Comparison of ENCODE assay signal across 29 cellular contexts in genomic region chr5:174047472-174047871, GRCh38. TPM values are rescaled to one million over a fixed set of nuclear protein-coding genes. Genes with fewer than 3 reads are reported as not detected.
"Had no signal": no experiment of that assay in that cellular context is flagged by ENCODE, and none has a peak within 500 bp of the region (broad histone marks: within the 10 kb centered on the region; RNA-seq: fewer than 3 reads in every experiment).

No MANE protein-coding gene starts in this region.

- H3K9me3 ChIP-seq: left ventricle myocardium inferior, neutrophil, psoas muscle, right lobe of liver, testis, thyroid gland, transverse colon, upper lobe of left lung, vagina had no signal

- H3K9ac ChIP-seq: neural progenitor cell, parathyroid adenoma had no signal

- H3K4me1 ChIP-seq: left ventricle myocardium inferior, neural progenitor cell, parathyroid adenoma, psoas muscle, testis, thyroid gland, transverse colon, upper lobe of left lung, vagina had no signal

- H3K36me3 ChIP-seq: left ventricle myocardium inferior, neural progenitor cell, neutrophil, right lobe of liver, thyroid gland, transverse colon, upper lobe of left lung, vagina had no signal

- H3K79me2 ChIP-seq: hepatocyte, parathyroid adenoma had no signal

- H3K4me3 ChIP-seq: hepatocyte, left ventricle myocardium inferior, lung, neural progenitor cell, psoas muscle, right lobe of liver, smooth muscle cell, testis, thyroid gland, transverse colon, upper lobe of left lung, vagina had no signal

- H3K4me2 ChIP-seq: hepatocyte, neural progenitor cell, smooth muscle cell had no signal

- DNase-seq: islet precursor cell; left ventricle myocardium inferior; naive thymus-derived CD8-positive, alpha-beta T cell; occipital lobe; psoas muscle; right lobe of liver; stimulated activated CD4-positive, alpha-beta T cell treated with anti-CD3 and anti-CD28 coated beads, Interleukin-1b, Interleukin-23, amount 100 ng/mL, for 48 hours; stimulated activated CD4-positive, alpha-beta T cell treated with anti-CD3 and anti-CD28 coated beads, Interleukin-2, amount 100 ng/mL, for 48 hours; stimulated activated CD4-positive, alpha-beta T cell treated with anti-CD3 and anti-CD28 coated beads, Interleukin-4, amount 100 ng/mL, for 4 hours; stimulated activated CD8-positive, alpha-beta memory T cell treated with anti-CD3 and anti-CD28 coated beads, Interleukin-4, amount 100 ng/mL, for 48 hours; stimulated activated naive CD4-positive, alpha-beta T cell treated with Interleukin-2 at 50 U/mL for 16 hours; stimulated activated naive CD8-positive, alpha-beta T cell treated with anti-CD3 and anti-CD28 coated beads, Interleukin-15, amount 100 ng/mL, for 72 hours; testis; thyroid gland; transverse colon; upper lobe of left lung had no signal

- H3K27me3 ChIP-seq: hepatocyte, neural progenitor cell, right lobe of liver, testis, thyroid gland, transverse colon, upper lobe of left lung, vagina had no signal

- H2AFZ ChIP-seq: hepatocyte, neural progenitor cell, parathyroid adenoma had no signal

- H3K27ac ChIP-seq: hepatocyte, left ventricle myocardium inferior, neural progenitor cell, neutrophil, parathyroid adenoma, psoas muscle, right lobe of liver, testis, thyroid gland, transverse colon, upper lobe of left lung, vagina had no signal

RNA-seq across cellular contexts. Expression of gene NSG2, which starts 2.0 kb away (rescaled TPM):
- total RNA-seq: kidney epithelial cell; lower leg skin; naive thymus-derived CD8-positive, alpha-beta T cell; osteocyte had no signal
- polyA plus RNA-seq: hepatocyte; naive thymus-derived CD8-positive, alpha-beta T cell; smooth muscle cell had no signal

RNA-seq across cellular contexts. Expression of gene C5orf47, which starts 58.5 kb away (rescaled TPM):
- total RNA-seq: kidney epithelial cell; lower leg skin; mucosa of gallbladder; naive thymus-derived CD8-positive, alpha-beta T cell; osteocyte; right lobe of liver; skeletal muscle tissue; smooth muscle cell; transverse colon; upper lobe of left lung; urinary bladder; vagina had no signal
- polyA plus RNA-seq: naive thymus-derived CD8-positive, alpha-beta T cell; smooth muscle cell; urinary bladder had no signal
